Comparison of ENCODE assay signal across 1 cellular context in the genomic region with DNA sequence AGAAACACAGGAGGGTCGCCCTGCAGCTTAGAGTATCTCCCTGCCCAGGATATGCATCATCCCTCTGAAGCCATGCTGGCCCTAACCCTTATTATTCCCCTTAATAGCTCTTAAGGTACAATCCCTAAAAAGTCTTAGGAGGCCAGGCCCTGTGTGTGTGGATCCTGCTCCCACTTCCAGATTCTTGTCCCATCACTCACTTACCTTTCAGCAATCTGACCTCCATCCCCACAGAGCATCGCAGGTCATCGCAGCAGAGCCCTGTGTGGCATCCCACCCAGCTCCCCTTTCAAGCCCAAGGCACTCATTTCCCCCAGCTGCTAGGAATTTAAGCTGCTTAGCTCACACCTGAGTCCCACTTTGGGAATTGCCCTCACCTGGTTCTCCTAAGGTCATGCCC.
TF ChIP-seq lines count a peak whose summit lies in the region.

No MANE protein-coding gene starts in this region.

TF ChIP-seq in H1, 55 proteins besides CTCF, POLR2A, EP300 and RAD21:
- no peak for TF ChIP-seq CTBP2 (IDR thresholded peaks at IDR 0.05; ENCODE audit: borderline replicate concordance, insufficient read depth, insufficient read length, low read length)
- no peak for TF ChIP-seq RBBP5 (IDR thresholded peaks at IDR 0.05; ENCODE audit: borderline replicate concordance, low read depth, low read length)
- no peak for TF ChIP-seq SIX5 (IDR thresholded peaks at IDR 0.05; ENCODE audit: low read depth, low read length)
- TF ChIP-seq SRF (IDR thresholded peaks at IDR 0.05; ENCODE audit: low read depth, low read length) = no peak
- TF ChIP-seq TAF7 (optimal IDR thresholded peaks at IDR 0.05; ENCODE audit: borderline replicate concordance, low read depth, low read length) = no peak
- TF ChIP-seq CBX5 (IDR thresholded peaks at IDR 0.05; ENCODE audit: low read depth, low read length) = no peak
- TF ChIP-seq TAF1 (IDR thresholded peaks at IDR 0.05; ENCODE audit: low read depth, low read length) = no peak
- no peak for TF ChIP-seq POLR2AphosphoS5 (IDR thresholded peaks at IDR 0.05; ENCODE audit: low read depth, low read length)
- TF ChIP-seq TCF12 (IDR thresholded peaks at IDR 0.05; ENCODE audit: low read depth, low read length) = no peak
- no peak for TF ChIP-seq SP2 (IDR thresholded peaks at IDR 0.05; ENCODE audit: low read length)
- TF ChIP-seq RXRA (IDR thresholded peaks at IDR 0.05; ENCODE audit: insufficient read depth, low read depth, low read length) = no peak
- TF ChIP-seq BACH1 (IDR thresholded peaks at IDR 0.05; ENCODE audit: low read length) = no peak
- no peak for TF ChIP-seq TBP (IDR thresholded peaks at IDR 0.05; ENCODE audit: low read depth, low read length)
- no peak for TF ChIP-seq CHD2 (IDR thresholded peaks at IDR 0.05; ENCODE audit: low read length)
- TF ChIP-seq EGR1 (IDR thresholded peaks at IDR 0.05; ENCODE audit: borderline replicate concordance, low read depth, low read length) = no peak
